ENCODE assay signal across 8 cellular contexts in genomic region chr7:30252885-30253795, GRCh38. TPM values are rescaled to one million over a fixed set of nuclear protein-coding genes. Genes with fewer than 3 reads are reported as not detected.
DNase-seq lines count a peak whose midpoint lies in the region; ATAC-seq, FAIRE-seq and TF ChIP-seq lines count a peak whose summit lies in the region.

No MANE protein-coding gene starts in this region.

- H3K9ac ChIP-seq in K562 (ENCODE audit: insufficient read depth in 1 of 2, low read depth in 2 of 2, low read length in 2 of 2) = no peak overlapping the region
- no peak overlapping the region for H3K9ac ChIP-seq in mesenchymal stem cell (ENCODE audit: low read length)

- H3K9me1 ChIP-seq in K562 (ENCODE audit: control insufficient read depth, insufficient read depth, low read length) = no peaks in the 10 kb centered on the region

- no peak overlapping the region for H3K4me3 ChIP-seq in A549
- no peak overlapping the region for H3K4me3 ChIP-seq in K562
- H3K4me3 ChIP-seq in mesenchymal stem cell (ENCODE audit: insufficient read depth in 1 of 2, low read depth in 1 of 2, low read length in 2 of 2) = no peak overlapping the region
- no peak overlapping the region for H3K4me3 ChIP-seq in BE2C (ENCODE audit: low read depth, low read length)

- TF ChIP-seq POLR2A in A549 (IDR thresholded peaks at IDR 0.05; ENCODE audit: low read length) (no peak), K562 (conservative IDR thresholded peaks at IDR 0.05) (no peak)

- no peaks in the 10 kb centered on the region for H3K79me1 ChIP-seq in mesenchymal stem cell (replicated peaks; ENCODE audit: low read length, poor library complexity, severe bottlenecking)

- DNase-seq in A549 (ENCODE audit: low read depth in 1 of 2, low spot score in 1 of 2) (no peak), MV-4-11 (lab: John Stamatoyannopoulos, UW) (peak; percentile 69), K562 (ENCODE audit: extremely low read depth in 1 of 4, low spot score in 3 of 4) (peak in 1 of 4 experiments; percentile 22), mesenchymal stem cell (no peak), BE2C (no peak), T1000 (lab: John Stamatoyannopoulos, UW) (no peak)

- H3K4me1 ChIP-seq in A549 (peaks cover 24% of the 10 kb centered on the region), K562 (replicated peaks in 1 of 2; ENCODE audit: control insufficient read depth in 2 of 2, insufficient read depth in 2 of 2, low read length in 2 of 2) (no peaks in the 10 kb centered on the region), mesenchymal stem cell (ENCODE audit: control insufficient read depth, insufficient read depth, low read depth, low read length) (peaks cover 15% of the 10 kb centered on the region), BE2C (no peaks in the 10 kb centered on the region)

- no peak overlapping the region for H4K91ac ChIP-seq in mesenchymal stem cell (ENCODE audit: low read length)

- ATAC-seq in A549 (no peak), K562 (peak; percentile 75), HG03460 (IDR thresholded peaks at IDR 0.05; ENCODE audit: unreplicated experiment) (no peak), GM18519 (IDR thresholded peaks at IDR 0.05; ENCODE audit: low FRiP score, unreplicated experiment) (no peak)

- peak overlapping the region; percentile 13; the same call in 2 of the 3 replicates for H3K4me2 ChIP-seq in A549
- no peak overlapping the region for H3K4me2 ChIP-seq in K562 (ENCODE audit: insufficient read depth, low read length)
- peak overlapping the region; percentile 23 for H3K4me2 ChIP-seq in mesenchymal stem cell (ENCODE audit: low read length, poor library complexity, severe bottlenecking)

- no peak overlapping the region for H3K23ac ChIP-seq in mesenchymal stem cell (ENCODE audit: low read length in 2 of 2)

- no peaks in the 10 kb centered on the region for H4K20me1 ChIP-seq in K562 (replicated peaks; ENCODE audit: control insufficient read depth, insufficient read depth, low read length)

- no peak for FAIRE-seq in A549 (lab: Jason Lieb, UNC)
- no peak for FAIRE-seq in K562 (lab: Jason Lieb, UNC)

- no peak overlapping the region for H2BK12ac ChIP-seq in mesenchymal stem cell (ENCODE audit: low read length in 2 of 2)

- no peak overlapping the region for H2AK5ac ChIP-seq in mesenchymal stem cell (ENCODE audit: low read length, severe bottlenecking)

- POLR2A ChIA-PET in A549 (lab: Yijun Ruan, JAX) = no interaction called here
- POLR2A ChIA-PET in K562 (lab: Yijun Ruan, JAX) = interaction anchor here (0.5 kb wide), 1 partner anchor 44 kb away, joined by 3 read pairs; no protein-coding TSS in a partner anchor

- TF ChIP-seq CTCF in A549 (IDR thresholded peaks at IDR 0.05) (no peak), K562 (IDR thresholded peaks at IDR 0.05 in 2 of 3, conservative IDR thresholded peaks at IDR 0.05 in 1 of 3; ENCODE audit: insufficient read depth in 2 of 3, low read depth in 1 of 3, low read length in 3 of 3) (no peak), BE2C (IDR thresholded peaks at IDR 0.05; ENCODE audit: low read depth, low read length) (no peak)

- no peak overlapping the region for H4K8ac ChIP-seq in mesenchymal stem cell (ENCODE audit: low read length)

- no peaks in the 10 kb centered on the region for H3K79me2 ChIP-seq in K562 (ENCODE audit: control insufficient read depth, insufficient read depth, low read length)

- TF ChIP-seq RAD21 in A549 (conservative IDR thresholded peaks at IDR 0.05 in 1 of 2, IDR thresholded peaks at IDR 0.05 in 1 of 2) (no peak), K562 (CRISPR knock-in tag; conservative IDR thresholded peaks at IDR 0.05 in 1 of 2, IDR thresholded peaks at IDR 0.05 in 1 of 2) (no peak)

- H3K27me3 ChIP-seq in K562 (ENCODE audit: control insufficient read depth in 2 of 2, insufficient read depth in 2 of 2, low read length in 2 of 2) (peaks cover 19 to 22% of the 10 kb centered on the region in 2 experiments), mesenchymal stem cell (ENCODE audit: control insufficient read depth in 1 of 2, insufficient read depth in 1 of 2, low read length in 2 of 2) (peaks cover 0 to 8% of the 10 kb centered on the region in 2 experiments), BE2C (no peaks in the 10 kb centered on the region)

- peak overlapping the region in 1 of 2 experiments; percentile 76 for H3K14ac ChIP-seq in mesenchymal stem cell (ENCODE audit: low read length in 2 of 2)

- H2BK120ac ChIP-seq in mesenchymal stem cell (ENCODE audit: low read depth, low read length) = no peak overlapping the region

- H3K27ac ChIP-seq in A549 (no peak overlapping the region; a peak in 1 of 6 replicates), K562 (ENCODE audit: extremely low read depth, low read depth, low read length) (no peak overlapping the region), mesenchymal stem cell (ENCODE audit: low read length, poor library complexity, severe bottlenecking) (peak overlapping the region; percentile 60)

- H3K18ac ChIP-seq in mesenchymal stem cell (ENCODE audit: low read depth in 1 of 2, low read length in 2 of 2) = no peak overlapping the region

- CTCF ChIA-PET in A549 (lab: Yijun Ruan, JAX) = no interaction called here
- CTCF ChIA-PET in K562 (lab: Yijun Ruan, JAX; ENCODE audit: low intra/inter-chr PET ratio) = no interaction called here

- in situ Hi-C loops in K562 (cut with MboI) = no loop called here

- H3K4ac ChIP-seq in mesenchymal stem cell (ENCODE audit: low read depth in 1 of 2, low read length in 2 of 2) = no peak overlapping the region

- H2AFZ ChIP-seq in K562 (ENCODE audit: low read depth, low read length) = no peak overlapping the region
- H2AFZ ChIP-seq in mesenchymal stem cell (ENCODE audit: low read depth, low read length) = no peak overlapping the region

- H3K9me3 ChIP-seq in A549 = no peaks in the 10 kb centered on the region
- no peaks in the 10 kb centered on the region for H3K9me3 ChIP-seq in K562 (replicated peaks; ENCODE audit: control insufficient read depth, insufficient read depth, low read depth, low read length)
- H3K9me3 ChIP-seq in mesenchymal stem cell (ENCODE audit: control insufficient read depth, low read length) = no peaks in the 10 kb centered on the region
- H3K9me3 ChIP-seq in BE2C = no peaks in the 10 kb centered on the region

- intact Hi-C loops in K562 (cut with micrococcal nuclease) = no loop called here

- H2BK5ac ChIP-seq in mesenchymal stem cell (ENCODE audit: low read depth, low read length, poor library complexity, severe bottlenecking) = no peak overlapping the region

- H3K36me3 ChIP-seq in K562 (ENCODE audit: control insufficient read depth, insufficient read depth, low read length) = no peaks in the 10 kb centered on the region
- no peaks in the 10 kb centered on the region for H3K36me3 ChIP-seq in mesenchymal stem cell (ENCODE audit: control insufficient read depth in 1 of 2, insufficient read depth in 2 of 2, low read depth in 1 of 2, low read length in 2 of 2)
- no peaks in the 10 kb centered on the region for H3K36me3 ChIP-seq in BE2C

- WGBS in A549 (ENCODE audit: missing lambda C conversion rate) = 78% methylated on average over 7 of the region's 7 CpGs
- WGBS in K562 (ENCODE audit: insufficient coverage, low coverage, missing lambda C conversion rate) = 8% methylated on average over 7 of the region's 7 CpGs
- WGBS in mesenchymal stem cell = 83% methylated on average over 7 of the region's 7 CpGs

- no TSS peak for BruUV-seq in K562 (replicated peaks; lab: Mats Ljungman, UMichigan)

- TF ChIP-seq EP300 in A549 (IDR thresholded peaks at IDR 0.05) (no peak), K562 (IDR thresholded peaks at IDR 0.05; ENCODE audit: low read length) (no peak)

- H2BK15ac ChIP-seq in mesenchymal stem cell (ENCODE audit: low read depth, poor library complexity, severe bottlenecking) = no peak overlapping the region

TF ChIP-seq in A549, 52 proteins besides CTCF, POLR2A, EP300 and RAD21 (continues in another document):
- no peak for TF ChIP-seq ESRRA (IDR thresholded peaks at IDR 0.05; ENCODE audit: borderline replicate concordance, low read length)
- TF ChIP-seq EHF (CRISPR knock-in tag; IDR thresholded peaks at IDR 0.05) = no peak

TF ChIP-seq in K562, 482 proteins besides CTCF, POLR2A, EP300 and RAD21 (continues in another document):
- TF ChIP-seq MCM2 (IDR thresholded peaks at IDR 0.05; ENCODE audit: low read depth) = no peak
- no peak for TF ChIP-seq BRCA1 (IDR thresholded peaks at IDR 0.05)
- TF ChIP-seq BRCA1 (CRISPR knock-in tag; IDR thresholded peaks at IDR 0.05) = no peak
- peak; percentile 24 for TF ChIP-seq NFIC (IDR thresholded peaks at IDR 0.05)
- TF ChIP-seq KLF10 (CRISPR knock-in tag; IDR thresholded peaks at IDR 0.05) = no peak
- no peak for TF ChIP-seq NONO (IDR thresholded peaks at IDR 0.05; ENCODE audit: low read depth in 2 of 2, low read length in 1 of 2)
- TF ChIP-seq BACH1 (tag; IDR thresholded peaks at IDR 0.05) = 0 out of 2 replicates have a peak, but pooled peaks have one; percentile 28
- TF ChIP-seq DDX20 (tag; IDR thresholded peaks at IDR 0.05; ENCODE audit: low read depth) = no peak

RNA-seq across cellular contexts. Expression of gene ZNRF2, which starts 31.3 kb away (rescaled TPM):
- 8.8 and 11.4 TPM in 2 replicates for polyA plus RNA-seq in A549 (2011; rRNA removed)
- polyA plus RNA-seq in A549 (2012; cell fraction: cytosol; rRNA removed) = 3.3 and 5.1 TPM in 2 replicates
- 3.2 and 3.7 TPM in 2 replicates for polyA plus RNA-seq in A549 (2012; cell fraction: nucleus; rRNA removed)
- polyA plus RNA-seq in A549 (2017; fragmentation: RNase III; extraction: RNeasy Plus Mini Kit Qiagen cat#74134 plus additional on column Dnase treatment) = 4.8 to 6.0 TPM (median 5.9 TPM) in 3 replicates
- polyA minus RNA-seq in A549 (2011; rRNA and poly(A)+ RNA removed) = 2.1 and 3.2 TPM in 2 replicates
- 5.4 and 16.5 TPM in 2 replicates for total RNA-seq in K562 (2011; cell fraction: chromatin; rRNA removed; ENCODE audit: low replicate concordance)
- 4.0 and 7.5 TPM in 2 replicates for total RNA-seq in K562 (2011; cell fraction: nucleolus; rRNA removed)
- 5.4 and 9.7 TPM in 2 replicates for total RNA-seq in K562 (2011; cell fraction: nucleoplasm; rRNA removed)
- 13.9 and 18.1 TPM in 2 replicates for total RNA-seq in K562 (2014; rRNA removed)
- 6.8 and 8.1 TPM in 2 replicates for total RNA-seq in K562 (2014; rRNA removed; fragmentation: Illumina TruSeq; extraction: Trizol)
- 5.2 and 5.9 TPM in 2 replicates for total RNA-seq in K562 (2015; rRNA removed; fragmentation: Illumina TruSeq; extraction: Trizol)
- total RNA-seq in K562 (2021) = 8.3 and 9.4 TPM in 2 replicates
- polyA plus RNA-seq in K562 (2011; rRNA removed) = 4.1 and 5.5 TPM in 2 replicates
- 1.7 and 3.0 TPM in 2 replicates for polyA plus RNA-seq in K562 (2011; cell fraction: cytosol; rRNA removed)
- 3.2 and 4.0 TPM in 2 replicates for polyA plus RNA-seq in K562 (2011; cell fraction: nucleus; rRNA removed)
- polyA plus RNA-seq in K562 (2012) = 3.6 and 5.3 TPM in 2 replicates
- polyA plus RNA-seq in K562 (2014; fragmentation: Illumina TruSeq; extraction: Trizol) = 4.7 and 5.5 TPM in 2 replicates
- 1 to 10 TPM; 1.1 to 1.2 TPM for polyA plus RNA-seq in K562 (2014; fragmentation: Nextera tagmentation; extraction: Ambion mirVana)
- polyA plus RNA-seq in K562 (2014; rRNA removed) = 4.7 and 4.9 TPM in 2 replicates
- 6.5 and 9.6 TPM in 2 replicates for polyA minus RNA-seq in K562 (2011; rRNA and poly(A)+ RNA removed)
- 4.6 and 5.2 TPM in 2 replicates for polyA minus RNA-seq in K562 (2011; cell fraction: cytosol; rRNA and poly(A)+ RNA removed)
- 17.7 and 20.2 TPM in 2 replicates for polyA minus RNA-seq in K562 (2011; cell fraction: nucleus; rRNA and poly(A)+ RNA removed)
- polyA plus RNA-seq in mesenchymal stem cell (2013, experiment 1 of 2) = 1.4 TPM
- 1.2 TPM for polyA plus RNA-seq in mesenchymal stem cell (2013, experiment 2 of 2)
- 1.1 TPM for polyA plus RNA-seq in BE2C (2012; ENCODE audit: insufficient read depth, insufficient read length, low read depth)
